Comparison of ENCODE assay signal across 22 cellular contexts in genomic region chr9:86644315-86645034, GRCh38.
A peak's percentile ranks its signal among the peaks of the same experiment; 100 is the strongest.
DNase-seq lines count a peak whose midpoint lies in the region; TF ChIP-seq lines count a peak whose summit lies in the region.
"Had no signal": no experiment of that assay in that cellular context is flagged by ENCODE, and none has a peak within 500 bp of the region (broad histone marks: within the 10 kb centered on the region; RNA-seq: fewer than 3 reads in every experiment).

No MANE protein-coding gene starts in this region.

- peak overlapping the region; percentile 61 for H3K4me3 Mint-ChIP-seq in neural progenitor cell
- H3K4me3 Mint-ChIP-seq: B cell, CD14-positive monocyte had no signal

- TF ChIP-seq EP300 in ovary (IDR thresholded peaks at IDR 0.05) = no peak

- TSS peak; percentile 41 for BruUV-seq in A673 (replicated peaks; lab: Mats Ljungman, UMichigan)

- H3K79me2 ChIP-seq in neural progenitor cell (ENCODE audit: low read depth) = no peaks in the 10 kb centered on the region

- POLR2A ChIA-PET in A673 (lab: Charles Lee; ENCODE audit: low non-redundant PET) = interaction anchor here (0.6 to 0.7 kb wide), 2 partner anchors 185 to 821 kb away, joined by 9 to 15 read pairs; no protein-coding TSS in a partner anchor

- H3K36me3 ChIP-seq in A673 (ENCODE audit: insufficient read depth, low read length, poor library complexity, severe bottlenecking) (no peaks in the 10 kb centered on the region), HUES48 (ENCODE audit: control insufficient read depth, insufficient read depth, low read length) (no peaks in the 10 kb centered on the region), neural progenitor cell (no peaks in the 10 kb centered on the region), ovary (no peaks in the 10 kb centered on the region)

- peak overlapping the region; percentile 97 for H3K27ac ChIP-seq in A673 (ENCODE audit: low read depth, low read length, poor library complexity, severe bottlenecking)
- peak overlapping the region; percentile 63 for H3K27ac ChIP-seq in HUES48 (ENCODE audit: low read depth, low read length)
- H3K27ac ChIP-seq in neural progenitor cell = peak overlapping the region; percentile 88
- H3K27ac ChIP-seq in ovary = no peak overlapping the region
- H3K27ac ChIP-seq: GM23248 had no signal

- H3K4me2 ChIP-seq in neural progenitor cell = peak overlapping the region; percentile 58

- no peak for TF ChIP-seq POLR2A in ovary (IDR thresholded peaks at IDR 0.05)

- no peaks in the 10 kb centered on the region for H3K9me3 ChIP-seq in A673 (ENCODE audit: low read depth, low read length, poor library complexity, severe bottlenecking)
- H3K9me3 ChIP-seq in HUES48 (ENCODE audit: control insufficient read depth, insufficient read depth, low read length) = no peaks in the 10 kb centered on the region
- no peaks in the 10 kb centered on the region for H3K9me3 ChIP-seq in neural progenitor cell (ENCODE audit: low read depth)
- no peaks in the 10 kb centered on the region for H3K9me3 ChIP-seq in ovary

- H3K27me3 ChIP-seq in A673 (replicated peaks; ENCODE audit: insufficient read depth, low read depth, low read length, poor library complexity) (no peaks in the 10 kb centered on the region), HUES48 (ENCODE audit: control insufficient read depth, insufficient read depth, low read length) (no peaks in the 10 kb centered on the region), neural progenitor cell (no peaks in the 10 kb centered on the region), ovary (no peaks in the 10 kb centered on the region)

- CTCF ChIA-PET in A673 (lab: Charles Lee) = no interaction called here

- H3K9me3 Mint-ChIP-seq in neural progenitor cell = no peaks in the 10 kb centered on the region

- peaks cover 33% of the 10 kb centered on the region for H3F3A ChIP-seq in neural progenitor cell (ENCODE audit: low read depth)

- peaks cover 4% of the 10 kb centered on the region for H3K27me3 Mint-ChIP-seq in neural progenitor cell (ENCODE audit: insufficient read depth, low read depth)

- no peaks in the 10 kb centered on the region for H4K20me1 ChIP-seq in neural progenitor cell (ENCODE audit: low read depth)

- no peak for TF ChIP-seq CTCF in A673 (conservative IDR thresholded peaks at IDR 0.05; ENCODE audit: low read depth, low read length)
- TF ChIP-seq CTCF in neural progenitor cell (IDR thresholded peaks at IDR 0.05) = no peak
- TF ChIP-seq CTCF in ovary (IDR thresholded peaks at IDR 0.05) = no peak

- H2AFZ ChIP-seq in neural progenitor cell (replicated peaks) = no peak overlapping the region
- H2AFZ ChIP-seq: GM23248 had no signal

- no peak overlapping the region for H3K4me3 ChIP-seq in A673 (ENCODE audit: low read depth, low read length, poor library complexity, severe bottlenecking)
- no peak overlapping the region for H3K4me3 ChIP-seq in HUES48 (ENCODE audit: low read depth, low read length)
- no peak overlapping the region for H3K4me3 ChIP-seq in neural progenitor cell
- H3K4me3 ChIP-seq in ovary = no peak overlapping the region
- H3K4me3 ChIP-seq: GM23248 had no signal

- H3K9ac ChIP-seq in HUES48 (ENCODE audit: low read depth, low read length) (no peak overlapping the region), neural progenitor cell (no peak overlapping the region)
- H3K9ac ChIP-seq: GM23248 had no signal

- WGBS in ovary, 3 donors = 55 to 62% (median 55%) methylated on average over 5 of the region's 5 CpGs

- no peaks in the 10 kb centered on the region for H3K36me3 Mint-ChIP-seq in neural progenitor cell
- H3K36me3 Mint-ChIP-seq: CD14-positive monocyte had no signal

- H3K27ac Mint-ChIP-seq in neural progenitor cell = peak overlapping the region; percentile 89
- H3K27ac Mint-ChIP-seq: B cell, CD14-positive monocyte had no signal

- H3K4me1 Mint-ChIP-seq in neural progenitor cell = peaks cover 51% of the 10 kb centered on the region
- H3K4me1 Mint-ChIP-seq: B cell, CD14-positive monocyte had no signal

- DNase-seq in A673 (ENCODE audit: low spot score) (peak; percentile 58), fibroblast of peridontal ligament (ENCODE audit: extremely low read depth) (peak; percentile 33), neural progenitor cell (ENCODE audit: low spot score) (peak; percentile 42), NCI-H1417 (lab: John Stamatoyannopoulos, UW) (no peak), D341Med (ENCODE audit: low spot score) (no peak), ovary (no peak)
- DNase-seq in activated CD4-positive, alpha-beta T cell treated with anti-CD3 and anti-CD28 coated beads, Interleukin-2, amount 50 U/mL, for 1 hour = no peak
- DNase-seq: 8988T, DMS79, GM23248, IMR-90, MV-4-11, NCI-H1105 treated with DMSO at 0.1 percent for 48 hours, NCI-H1694, NCI-H2081, NCI-H2171 treated with DMSO at 0.1 percent for 48 hours, NCI-H524 treated with DMSO at 0.1 percent for 48 hours, PC-3, SHP77 had no signal

- intact Hi-C loops in A673 (cut with micrococcal nuclease; ENCODE audit: unreplicated experiment) = loop anchor here (5.0 to 10.0 kb wide), 4 partner anchors 97 to 760 kb away; no protein-coding TSS in a partner anchor
- intact Hi-C loops in ovary (cut with DNase I) = no loop called here

- H3K4me1 ChIP-seq in A673 (ENCODE audit: insufficient read depth, low read length, poor library complexity, severe bottlenecking) (peaks cover 87% of the 10 kb centered on the region), HUES48 (ENCODE audit: control insufficient read depth, insufficient read depth, low read length) (0 out of 2 replicates have a peak, but pooled peaks cover 9% of the 10 kb centered on the region), neural progenitor cell (peaks cover 42% of the 10 kb centered on the region), ovary (ENCODE audit: insufficient read depth) (no peaks in the 10 kb centered on the region)

Comparison
In these comparisons a context has a peak if more than half of its experiments do, and no peak if none do; other contexts are left out.
1. DNase-seq: peak in A673 (single experiment), fibroblast of peridontal ligament (single experiment) and neural progenitor cell (single experiment); none in NCI-H1417 (0 of 3), D341Med (single experiment), activated CD4-positive, alpha-beta T cell treated with anti-CD3 and anti-CD28 coated beads, Interleukin-2, amount 50 U/mL, for 1 hour (single experiment) and ovary (0 of 5).
2. H3K27ac ChIP-seq: peak in A673 (single experiment), HUES48 (single experiment) and neural progenitor cell (single experiment); none in ovary (0 of 2).